8 cellular contexts compared by ENCODE assay signal in genomic region chr3:50525987-50526386, GRCh38. TPM values are rescaled to one million over a fixed set of nuclear protein-coding genes. Genes with fewer than 3 reads are reported as not detected.
A peak's percentile ranks its signal among the peaks of the same experiment; 100 is the strongest.
DNase-seq lines count a peak whose midpoint lies in the region; ATAC-seq, FAIRE-seq and TF ChIP-seq lines count a peak whose summit lies in the region.
"Had no signal": no experiment of that assay in that cellular context is flagged by ENCODE, and none has a peak within 500 bp of the region (broad histone marks: within the 10 kb centered on the region; RNA-seq: fewer than 3 reads in every experiment).

No MANE protein-coding gene starts in this region.

- no peaks in the 10 kb centered on the region for H3K79me2 ChIP-seq in K562 (ENCODE audit: control insufficient read depth, insufficient read depth, low read length)

- DNase-seq in HL-60 (ENCODE audit: low read depth in 1 of 2, low spot score in 1 of 2): peak; percentile 63 to 67
- peak in 3 of 5 donors; percentile 13 to 41 (median 20) for DNase-seq in T-helper 1 cell
- peak; percentile 86 to 90 (median 88) for DNase-seq in K562 (ENCODE audit: extremely low read depth in 1 of 4, low spot score in 3 of 4)
- peak in 1 of 3 donors; percentile 66 for DNase-seq in mucosa of descending colon

- in situ Hi-C loops in K562 (cut with MboI): no loop called here

- peaks cover 0 to 23% of the 10 kb centered on the region in 2 experiments; a peak in 3 of 5 replicates for H3K4me1 ChIP-seq in K562 (replicated peaks in 1 of 2; ENCODE audit: control insufficient read depth in 2 of 2, insufficient read depth in 2 of 2, low read length in 2 of 2)
- no peaks in the 10 kb centered on the region for H3K4me1 ChIP-seq in mucosa of descending colon (ENCODE audit: low read depth)

- no peak overlapping the region for H3K4me2 ChIP-seq in K562 (ENCODE audit: insufficient read depth, low read length)

- no peak for TF ChIP-seq EP300 in K562 (IDR thresholded peaks at IDR 0.05; ENCODE audit: low read length)

- H3K9ac ChIP-seq in K562 (ENCODE audit: insufficient read depth in 1 of 2, low read depth in 2 of 2, low read length in 2 of 2): peak overlapping the region in 1 of 2 experiments; percentile 50; a peak in 1 of 4 replicates

- H3K9me1 ChIP-seq in K562 (ENCODE audit: control insufficient read depth, insufficient read depth, low read length): no peaks in the 10 kb centered on the region

- WGBS in K562 (ENCODE audit: insufficient coverage, low coverage, missing lambda C conversion rate): 5% methylated on average over 6 of the region's 6 CpGs

- H2AFZ ChIP-seq in K562 (ENCODE audit: low read depth, low read length): 0 out of 2 replicates have a peak overlapping the region, but pooled peaks have one; percentile 58

- H3K27ac ChIP-seq in HL-60 (replicated peaks) (no peak overlapping the region), K562 (ENCODE audit: extremely low read depth, low read depth, low read length) (no peak overlapping the region)

- ATAC-seq in K562: peak; percentile 97
- ATAC-seq in mucosa of descending colon: peak; percentile 65
- ATAC-seq in HG02763 (IDR thresholded peaks at IDR 0.05; ENCODE audit: unreplicated experiment): no peak
- no peak for ATAC-seq in HG03108 (IDR thresholded peaks at IDR 0.05; ENCODE audit: unreplicated experiment)
- ATAC-seq in GM19023 (IDR thresholded peaks at IDR 0.05; ENCODE audit: unreplicated experiment): no peak
- ATAC-seq: Panc1 had no signal

- no TSS peak for BruUV-seq in K562 (replicated peaks; lab: Mats Ljungman, UMichigan)

- TF ChIP-seq CTCF in HL-60 (IDR thresholded peaks at IDR 0.05; ENCODE audit: insufficient read depth, low read length) (no peak), K562 (IDR thresholded peaks at IDR 0.05 in 2 of 3, conservative IDR thresholded peaks at IDR 0.05 in 1 of 3; ENCODE audit: insufficient read depth in 2 of 3, low read depth in 1 of 3, low read length in 3 of 3) (no peak), mucosa of descending colon (IDR thresholded peaks at IDR 0.05) (no peak)

- no peak for TF ChIP-seq POLR2A in K562 (conservative IDR thresholded peaks at IDR 0.05)

- no peaks in the 10 kb centered on the region for H4K20me1 ChIP-seq in K562 (replicated peaks; ENCODE audit: control insufficient read depth, insufficient read depth, low read length)

- FAIRE-seq in K562 (lab: Jason Lieb, UNC): peak; percentile 86

- POLR2A ChIA-PET in K562 (lab: Yijun Ruan, JAX): no interaction called here

- H3K36me3 ChIP-seq in K562 (ENCODE audit: control insufficient read depth, insufficient read depth, low read length) (no peaks in the 10 kb centered on the region), mucosa of descending colon (ENCODE audit: low read depth) (no peaks in the 10 kb centered on the region)

- H3K9me3 ChIP-seq in K562 (replicated peaks; ENCODE audit: control insufficient read depth, insufficient read depth, low read depth, low read length) (no peaks in the 10 kb centered on the region), mucosa of descending colon (no peaks in the 10 kb centered on the region)

- no peak overlapping the region for H3K4me3 ChIP-seq in HL-60 (replicated peaks; ENCODE audit: insufficient read depth, low read length)
- no peak overlapping the region for H3K4me3 ChIP-seq in K562
- no peak overlapping the region for H3K4me3 ChIP-seq in mucosa of descending colon

- no peak for TF ChIP-seq RAD21 in K562 (CRISPR knock-in tag; conservative IDR thresholded peaks at IDR 0.05 in 1 of 2, IDR thresholded peaks at IDR 0.05 in 1 of 2)

- CTCF ChIA-PET in K562 (lab: Yijun Ruan, JAX; ENCODE audit: low intra/inter-chr PET ratio): no interaction called here

- H3K27me3 ChIP-seq in HL-60 (ENCODE audit: insufficient read depth, poor library complexity, severe bottlenecking) (peaks cover 6% of the 10 kb centered on the region), K562 (ENCODE audit: control insufficient read depth in 2 of 2, insufficient read depth in 2 of 2, low read length in 2 of 2) (no peaks in the 10 kb centered on the region)

- intact Hi-C loops in K562 (cut with micrococcal nuclease): no loop called here
- intact Hi-C loops in mucosa of descending colon (cut with DNase I, micrococcal nuclease): no loop called here

TF ChIP-seq in K562, 482 proteins besides CTCF, POLR2A, EP300 and RAD21 (continues in another document):
- TF ChIP-seq, protein P1, sequence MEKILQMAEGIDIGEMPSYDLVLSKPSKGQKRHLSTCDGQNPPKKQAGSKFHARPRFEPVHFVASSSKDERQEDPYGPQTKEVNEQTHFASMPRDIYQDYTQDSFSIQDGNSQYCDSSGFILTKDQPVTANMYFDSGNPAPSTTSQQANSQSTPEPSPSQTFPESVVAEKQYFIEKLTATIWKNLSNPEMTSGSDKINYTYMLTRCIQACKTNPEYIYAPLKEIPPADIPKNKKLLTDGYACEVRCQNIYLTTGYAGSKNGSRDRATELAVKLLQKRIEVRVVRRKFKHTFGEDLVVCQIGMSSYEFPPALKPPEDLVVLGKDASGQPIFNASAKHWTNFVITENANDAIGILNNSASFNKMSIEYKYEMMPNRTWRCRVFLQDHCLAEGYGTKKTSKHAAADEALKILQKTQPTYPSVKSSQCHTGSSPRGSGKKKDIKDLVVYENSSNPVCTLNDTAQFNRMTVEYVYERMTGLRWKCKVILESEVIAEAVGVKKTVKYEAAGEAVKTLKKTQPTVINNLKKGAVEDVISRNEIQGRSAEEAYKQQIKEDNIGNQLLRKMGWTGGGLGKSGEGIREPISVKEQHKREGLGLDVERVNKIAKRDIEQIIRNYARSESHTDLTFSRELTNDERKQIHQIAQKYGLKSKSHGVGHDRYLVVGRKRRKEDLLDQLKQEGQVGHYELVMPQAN (IDR thresholded peaks at IDR 0.05; ENCODE audit: borderline replicate concordance): peak; percentile 93
- no peak for TF ChIP-seq ZNF668 (CRISPR knock-in tag; IDR thresholded peaks at IDR 0.05)

RNA-seq across cellular contexts. Expression of gene CACNA2D2, which starts 22.6 kb away (rescaled TPM):
- total RNA-seq in K562 (2011; cell fraction: chromatin; rRNA removed; ENCODE audit: low replicate concordance): 0.76 and 1.4 TPM in 2 replicates
- 0.53 and 0.67 TPM in 2 replicates for total RNA-seq in K562 (2011; cell fraction: nucleolus; rRNA removed)
- total RNA-seq in K562 (2011; cell fraction: nucleoplasm; rRNA removed): 0.66 and 1.4 TPM in 2 replicates
- total RNA-seq in K562 (2014; rRNA removed) (0.36 TPM in 1 of 2 replicates, not detected in the other), K562 (2014; rRNA removed; fragmentation: Illumina TruSeq; extraction: Trizol) (0.15 TPM in 1 of 2 replicates, not detected in the other), K562 (2015; rRNA removed; fragmentation: Illumina TruSeq; extraction: Trizol) (0.08 and 0.11 TPM in 2 replicates), K562 (2021) (0.36 and 0.58 TPM in 2 replicates), mucosa of descending colon (1 to 10 TPM; 1.5 to 4.9 (median 3.8) TPM)
- polyA plus RNA-seq in K562 (2011; rRNA removed) (0.32 and 0.61 TPM in 2 replicates), K562 (2014; fragmentation: Illumina TruSeq; extraction: Trizol) (0.30 and 0.58 TPM in 2 replicates), K562 (2014; fragmentation: Nextera tagmentation; extraction: Ambion mirVana) (not detected), K562 (2014; rRNA removed) (0.27 and 0.57 TPM in 2 replicates)
- 0.77 and 0.79 TPM in 2 replicates for polyA plus RNA-seq in K562 (2011; cell fraction: cytosol; rRNA removed)
- polyA plus RNA-seq in K562 (2011; cell fraction: nucleus; rRNA removed): 1.4 and 1.8 TPM in 2 replicates
- 0.26 and 0.40 TPM in 2 replicates for polyA plus RNA-seq in K562 (2012)
- polyA minus RNA-seq in K562 (2011; rRNA and poly(A)+ RNA removed): 0.30 and 0.46 TPM in 2 replicates
- 0.19 and 0.36 TPM in 2 replicates for polyA minus RNA-seq in K562 (2011; cell fraction: cytosol; rRNA and poly(A)+ RNA removed)
- 0.27 and 0.33 TPM in 2 replicates for polyA minus RNA-seq in K562 (2011; cell fraction: nucleus; rRNA and poly(A)+ RNA removed)

RNA-seq across cellular contexts. Expression of gene C3orf18, which starts 41.6 kb away (rescaled TPM):
- 1.4 and 3.5 TPM in 2 replicates for total RNA-seq in K562 (2011; cell fraction: chromatin; rRNA removed; ENCODE audit: low replicate concordance)
- total RNA-seq in K562 (2011; cell fraction: nucleolus; rRNA removed): 1.7 and 2.3 TPM in 2 replicates
- total RNA-seq in K562 (2011; cell fraction: nucleoplasm; rRNA removed): 1.2 and 1.4 TPM in 2 replicates
- total RNA-seq in K562 (2014; rRNA removed): 0.95 and 1.3 TPM in 2 replicates
- total RNA-seq in K562 (2014; rRNA removed; fragmentation: Illumina TruSeq; extraction: Trizol): 0.83 and 1.1 TPM in 2 replicates
- 0.94 and 1.4 TPM in 2 replicates for total RNA-seq in K562 (2015; rRNA removed; fragmentation: Illumina TruSeq; extraction: Trizol)
- total RNA-seq in K562 (2021): 0.65 and 2.0 TPM in 2 replicates
- polyA plus RNA-seq in K562 (2011; rRNA removed): 2.3 and 3.9 TPM in 2 replicates
- 4.6 and 5.2 TPM in 2 replicates for polyA plus RNA-seq in K562 (2011; cell fraction: cytosol; rRNA removed)
- 5.5 and 6.0 TPM in 2 replicates for polyA plus RNA-seq in K562 (2011; cell fraction: nucleus; rRNA removed)
- polyA plus RNA-seq in K562 (2012): 1.7 and 2.7 TPM in 2 replicates
- 0.91 and 1.5 TPM in 2 replicates for polyA plus RNA-seq in K562 (2014; fragmentation: Illumina TruSeq; extraction: Trizol)
- under 1 TPM; 0.01 to 0.14 TPM for polyA plus RNA-seq in K562 (2014; fragmentation: Nextera tagmentation; extraction: Ambion mirVana)
- 0.38 and 0.82 TPM in 2 replicates for polyA plus RNA-seq in K562 (2014; rRNA removed)
- polyA minus RNA-seq in K562 (2011; rRNA and poly(A)+ RNA removed): 1.6 and 1.9 TPM in 2 replicates
- 0.73 and 2.0 TPM in 2 replicates for polyA minus RNA-seq in K562 (2011; cell fraction: cytosol; rRNA and poly(A)+ RNA removed)
- 1.1 and 1.4 TPM in 2 replicates for polyA minus RNA-seq in K562 (2011; cell fraction: nucleus; rRNA and poly(A)+ RNA removed)
- total RNA-seq in mucosa of descending colon: 10 to 100 TPM in 1 of 3 donors, 1 to 10 TPM in 2; 1.5 to 14.1 (median 2.5) TPM

RNA-seq across cellular contexts. Expression of gene HEMK1, which starts 43.3 kb away (rescaled TPM):
- 44.0 and 89.1 TPM in 2 replicates for total RNA-seq in K562 (2011; cell fraction: chromatin; rRNA removed; ENCODE audit: low replicate concordance)
- total RNA-seq in K562 (2011; cell fraction: nucleolus; rRNA removed): 41.2 and 43.2 TPM in 2 replicates
- 47.0 and 67.9 TPM in 2 replicates for total RNA-seq in K562 (2011; cell fraction: nucleoplasm; rRNA removed)
- 8.0 and 13.7 TPM in 2 replicates for total RNA-seq in K562 (2014; rRNA removed)
- 8.0 and 10.9 TPM in 2 replicates for total RNA-seq in K562 (2014; rRNA removed; fragmentation: Illumina TruSeq; extraction: Trizol)
- 9.7 and 11.4 TPM in 2 replicates for total RNA-seq in K562 (2015; rRNA removed; fragmentation: Illumina TruSeq; extraction: Trizol)
- total RNA-seq in K562 (2021): 15.9 and 16.8 TPM in 2 replicates
- 12.1 and 13.5 TPM in 2 replicates for polyA plus RNA-seq in K562 (2011; rRNA removed)
- 12.1 and 20.2 TPM in 2 replicates for polyA plus RNA-seq in K562 (2011; cell fraction: cytosol; rRNA removed)
- 58.3 and 71.6 TPM in 2 replicates for polyA plus RNA-seq in K562 (2011; cell fraction: nucleus; rRNA removed)
- 11.0 and 19.9 TPM in 2 replicates for polyA plus RNA-seq in K562 (2012)
- 12.3 and 13.2 TPM in 2 replicates for polyA plus RNA-seq in K562 (2014; fragmentation: Illumina TruSeq; extraction: Trizol)
- 1 to 10 TPM; 2.0 to 5.2 TPM for polyA plus RNA-seq in K562 (2014; fragmentation: Nextera tagmentation; extraction: Ambion mirVana)
- 13.9 and 17.8 TPM in 2 replicates for polyA plus RNA-seq in K562 (2014; rRNA removed)
- polyA minus RNA-seq in K562 (2011; rRNA and poly(A)+ RNA removed): 8.5 and 8.9 TPM in 2 replicates
- polyA minus RNA-seq in K562 (2011; cell fraction: cytosol; rRNA and poly(A)+ RNA removed): 4.0 and 4.7 TPM in 2 replicates
- polyA minus RNA-seq in K562 (2011; cell fraction: nucleus; rRNA and poly(A)+ RNA removed): 19.1 and 28.0 TPM in 2 replicates
- 10 to 100 TPM; 19.7 to 29.9 (median 22.6) TPM for total RNA-seq in mucosa of descending colon

Comparison
In these comparisons a context has a peak if more than half of its experiments do, and no peak if none do; other contexts are left out.
1. ATAC-seq: peak in K562 (single experiment) and mucosa of descending colon (single experiment); none in HG02763 (single experiment), HG03108 (single experiment) and GM19023 (single experiment).